8 cellular contexts compared by ENCODE assay signal in the genomic region with DNA sequence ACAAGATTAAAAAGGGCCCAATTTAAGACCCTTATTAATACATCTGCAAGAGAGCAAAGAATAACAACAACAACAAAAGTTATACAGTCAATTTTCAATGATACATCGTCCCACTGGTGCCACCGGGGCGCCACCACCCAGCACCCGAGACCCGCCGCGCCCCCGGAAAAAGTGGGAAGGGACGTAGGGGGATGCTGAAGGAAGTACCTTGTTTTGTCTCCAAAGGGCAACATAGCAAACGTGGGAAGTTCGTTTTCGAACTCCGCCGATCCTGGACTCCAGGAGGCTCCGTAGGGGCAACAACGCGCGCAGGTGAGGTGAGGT. TPM values are rescaled to one million over a fixed set of nuclear protein-coding genes. Genes with fewer than 3 reads are reported as not detected.
A peak's percentile ranks its signal among the peaks of the same experiment; 100 is the strongest.
DNase-seq lines count a peak whose midpoint lies in the region; ATAC-seq and TF ChIP-seq lines count a peak whose summit lies in the region.

No MANE protein-coding gene starts in this region.

- H3K9me3 ChIP-seq in cardiac muscle cell (ENCODE audit: low read depth) (no peaks in the 10 kb centered on the region), lower lobe of right lung (no peaks in the 10 kb centered on the region), upper lobe of left lung (no peaks in the 10 kb centered on the region)

- intact Hi-C loops in left cardiac atrium (cut with DNase I): no loop called here
- intact Hi-C loops in lower lobe of right lung (cut with DNase I): no loop called here

- H3K4me3 ChIP-seq in cardiac muscle cell: peak overlapping the region; percentile 89
- peak overlapping the region; percentile 79 for H3K4me3 ChIP-seq in astrocyte of the spinal cord (ENCODE audit: low read depth, low read length)
- H3K4me3 ChIP-seq in lower lobe of right lung: peak overlapping the region; percentile 77
- H3K4me3 ChIP-seq in upper lobe of left lung: peak overlapping the region; percentile 55 to 92 (median 70)

- WGBS in upper lobe of left lung, 2 donors: 0 to 1% methylated on average over 9 to 10 of the region's 18 CpGs

- no peak for TF ChIP-seq EP300 in upper lobe of left lung (IDR thresholded peaks at IDR 0.05)

- H3K27ac ChIP-seq in cardiac muscle cell (no peak overlapping the region), lower lobe of right lung (peak overlapping the region; percentile 86), upper lobe of left lung (peak overlapping the region; percentile 82 to 93 (median 86))

- DNase-seq in cardiac muscle cell (ENCODE audit: low read depth in 1 of 2, low spot score in 1 of 2) (no peak), left cardiac atrium (no peak), astrocyte of the spinal cord (ENCODE audit: low read depth, low spot score) (no peak), lower lobe of right lung (no peak), upper lobe of left lung (no peak), NCI-H2227 treated with DMSO at 0.1 percent for 48 hours (lab: John Stamatoyannopoulos, UW) (no peak), GOT3 (lab: John Stamatoyannopoulos, UW) (no peak)

- no peaks in the 10 kb centered on the region for H3K36me3 ChIP-seq in cardiac muscle cell
- H3K36me3 ChIP-seq in lower lobe of right lung: no peaks in the 10 kb centered on the region
- H3K36me3 ChIP-seq in upper lobe of left lung: no peaks in the 10 kb centered on the region

- ATAC-seq in left cardiac atrium (no peak), lower lobe of right lung (no peak), upper lobe of left lung (ENCODE audit: low FRiP score in 2 of 2) (no peak)
- ATAC-seq in activated CD4-positive, CD25-positive, alpha-beta regulatory T cell treated with anti-CD3 and anti-CD28 coated beads, Interleukin-2, amount 50 U/mL, for 24 hours: no peak

- TF ChIP-seq POLR2A in upper lobe of left lung (IDR thresholded peaks at IDR 0.05): no peak

- H3K27me3 ChIP-seq in cardiac muscle cell: peaks cover 30% of the 10 kb centered on the region
- H3K27me3 ChIP-seq in lower lobe of right lung (ENCODE audit: low read depth): no peaks in the 10 kb centered on the region
- H3K27me3 ChIP-seq in upper lobe of left lung: no peaks in the 10 kb centered on the region

- TF ChIP-seq CTCF in cardiac muscle cell (IDR thresholded peaks at IDR 0.05; ENCODE audit: low read depth, low read length): no peak
- no peak for TF ChIP-seq CTCF in astrocyte of the spinal cord (IDR thresholded peaks at IDR 0.05; ENCODE audit: low read depth, low read length)
- no peak for TF ChIP-seq CTCF in lower lobe of right lung (IDR thresholded peaks at IDR 0.05)
- no peak for TF ChIP-seq CTCF in upper lobe of left lung (IDR thresholded peaks at IDR 0.05)

- in situ Hi-C loops in astrocyte of the spinal cord (cut with HindIII; ENCODE audit: low sequenced_read_pairs): no loop called here

- H3K4me1 ChIP-seq in cardiac muscle cell (ENCODE audit: low read depth) (peaks cover 5% of the 10 kb centered on the region), lower lobe of right lung (peaks cover 8% of the 10 kb centered on the region), upper lobe of left lung (peaks cover 3 to 25% (median 10%) of the 10 kb centered on the region in 4 donors)

RNA-seq across cellular contexts. Expression of gene PDE5A, which starts 1.7 kb away (rescaled TPM):
- total RNA-seq in cardiac muscle cell: 1.1 and 2.3 TPM in 2 replicates
- 16.6 and 19.3 TPM in 2 replicates for polyA plus RNA-seq in cardiac muscle cell
- total RNA-seq in left cardiac atrium: 1 to 10 TPM; 7.6 to 8.9 TPM
- 39.8 TPM for total RNA-seq in lower lobe of right lung
- 10 to 100 TPM; 17.2 to 37.8 (median 22.3) TPM for total RNA-seq in upper lobe of left lung
